Comparison of ENCODE assay signal across 19 cellular contexts in genomic region chr10:77001186-77001585, GRCh38.
"Had no signal": no experiment of that assay in that cellular context is flagged by ENCODE, and none has a peak within 500 bp of the region (broad histone marks: within the 10 kb centered on the region; RNA-seq: fewer than 3 reads in every experiment).

No MANE protein-coding gene starts in this region.

- ATAC-seq: esophagus mucosa; heart right ventricle; left cardiac atrium; mucosa of descending colon; naive thymus-derived CD8-positive, alpha-beta T cell; psoas muscle had no signal

- H3K27ac ChIP-seq: dorsolateral prefrontal cortex, heart right ventricle, neutrophil, psoas muscle, right atrium auricular region, sigmoid colon, tibial artery, upper lobe of left lung, uterus had no signal

- DNase-seq: cortex of kidney; dorsolateral prefrontal cortex; effector CD8-positive, alpha-beta T cell; heart right ventricle; hypothalamus; left cardiac atrium; mucosa of descending colon; naive thymus-derived CD8-positive, alpha-beta T cell; psoas muscle; sigmoid colon; small intestine; stimulated activated CD4-positive, alpha-beta T cell treated with anti-CD3 and anti-CD28 coated beads, Interleukin-2, amount 100 ng/mL, for 48 hours; stimulated activated naive CD4-positive, alpha-beta T cell treated with Interleukin-2 at 50 U/mL for 16 hours; tibial artery; upper lobe of left lung; uterus had no signal

- H3K4me1 ChIP-seq: psoas muscle, right atrium auricular region, upper lobe of left lung, uterus had no signal

- H3K36me3 ChIP-seq: heart right ventricle, neutrophil, right atrium auricular region, sigmoid colon, tibial artery, upper lobe of left lung, uterus had no signal

- H3K27me3 ChIP-seq: dorsolateral prefrontal cortex, right atrium auricular region, sigmoid colon, tibial artery, upper lobe of left lung, uterus had no signal

- H3K4me3 ChIP-seq: dorsolateral prefrontal cortex, heart right ventricle, mucosa of descending colon, psoas muscle, right atrium auricular region, sigmoid colon, tibial artery, upper lobe of left lung, uterus had no signal

- H3K9me3 ChIP-seq: heart right ventricle, mucosa of descending colon, neutrophil, psoas muscle, right atrium auricular region, sigmoid colon, tibial artery, upper lobe of left lung, uterus had no signal
